Comparison of ENCODE assay signal across 7 cellular contexts in the genomic region with DNA sequence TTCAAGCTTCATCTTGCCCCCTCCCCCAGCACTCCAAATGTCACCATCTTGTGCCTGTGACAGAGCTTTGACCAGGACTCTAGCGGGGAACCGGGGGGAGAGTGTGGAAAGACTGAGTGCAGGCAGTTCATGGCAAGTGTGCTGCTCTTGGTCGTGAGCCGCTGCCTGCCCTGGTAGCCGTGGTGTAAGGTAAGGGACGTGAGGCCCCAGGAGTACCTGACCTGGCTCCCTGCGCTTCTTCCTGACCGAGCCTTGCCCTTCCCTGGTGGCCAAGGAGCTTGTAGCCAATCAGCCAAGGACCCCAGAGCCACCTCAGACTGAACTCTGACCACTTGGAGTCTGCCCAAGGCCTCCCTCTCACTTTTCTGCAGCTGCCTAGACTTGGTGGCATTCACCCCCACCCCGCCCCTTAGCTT. TPM values are rescaled to one million over a fixed set of nuclear protein-coding genes. Genes with fewer than 3 reads are reported as not detected.
DNase-seq lines count a peak whose midpoint lies in the region; ATAC-seq and TF ChIP-seq lines count a peak whose summit lies in the region.

No MANE protein-coding gene starts in this region.

- ATAC-seq in activated T-cell treated with anti-CD3 and anti-CD28 coated beads, Interleukin-2, amount 50 U/mL, for 72 hours (replicated peaks in 1 of 2) = no peak
- ATAC-seq in GM19324 (IDR thresholded peaks at IDR 0.05; ENCODE audit: low FRiP score, unreplicated experiment) (no peak), HG03354 (IDR thresholded peaks at IDR 0.05; ENCODE audit: poor library complexity, severe bottlenecking, unreplicated experiment) (no peak)

- H3K36me3 ChIP-seq in HUES6 (ENCODE audit: control insufficient read depth, insufficient read depth, low read length) = no peaks in the 10 kb centered on the region
- no peaks in the 10 kb centered on the region for H3K36me3 ChIP-seq in hepatocyte (replicated peaks; ENCODE audit: insufficient read depth, low read depth)

- H3K27me3 Mint-ChIP-seq in activated T-cell treated with anti-CD3 and anti-CD28 coated beads, Interleukin-2, amount 50 U/mL, for 72 hours (ENCODE audit: low read depth) = no peaks in the 10 kb centered on the region

- H3K9me2 ChIP-seq in hepatocyte (replicated peaks; ENCODE audit: insufficient read depth) = no peaks in the 10 kb centered on the region

- peak overlapping the region; percentile 76 for H3K9ac ChIP-seq in HUES6 (ENCODE audit: low read length)

- no peaks in the 10 kb centered on the region for H3K9me3 ChIP-seq in HUES6 (ENCODE audit: control insufficient read depth, insufficient read depth, low read depth, low read length)
- no peaks in the 10 kb centered on the region for H3K9me3 ChIP-seq in hepatocyte (ENCODE audit: low read depth)

- peaks cover 12% of the 10 kb centered on the region for H3K27me3 ChIP-seq in HUES6 (ENCODE audit: control insufficient read depth, insufficient read depth, low read length)
- no peaks in the 10 kb centered on the region for H3K27me3 ChIP-seq in hepatocyte

- DNase-seq in activated T-cell treated with anti-CD3 and anti-CD28 coated beads, Interleukin-2, amount 50 U/mL, for 72 hours = peak in 1 of 2 donors; percentile 41
- DNase-seq in hepatocyte (ENCODE audit: low spot score) (no peak), hypothalamus (lab: John Stamatoyannopoulos, UW) (no peak)
- DNase-seq in stimulated activated naive CD4-positive, alpha-beta T cell treated with Interleukin-2 at 50 U/mL for 16 hours (lab: John Stamatoyannopoulos, UW) = peak; percentile 11

- peaks cover 11% of the 10 kb centered on the region for H4K20me1 ChIP-seq in hepatocyte (ENCODE audit: insufficient read depth, poor library complexity, severe bottlenecking)

- peak overlapping the region; percentile 85 for H3K27ac Mint-ChIP-seq in activated T-cell treated with anti-CD3 and anti-CD28 coated beads, Interleukin-2, amount 50 U/mL, for 72 hours

- H3K4me2 ChIP-seq in hepatocyte = peak overlapping the region; percentile 96

- H3K36me3 Mint-ChIP-seq in activated T-cell treated with anti-CD3 and anti-CD28 coated beads, Interleukin-2, amount 50 U/mL, for 72 hours (ENCODE audit: insufficient read depth in 2 of 2) = peaks cover 0 to 1% of the 10 kb centered on the region in 2 donors

- H3K27ac ChIP-seq in HUES6 (ENCODE audit: low read depth, low read length) (no peak overlapping the region), hepatocyte (no peak overlapping the region)

- H3K9me3 Mint-ChIP-seq in activated T-cell treated with anti-CD3 and anti-CD28 coated beads, Interleukin-2, amount 50 U/mL, for 72 hours = no peaks in the 10 kb centered on the region

- 62% methylated on average over 9 of the region's 9 CpGs for WGBS in hepatocyte (ENCODE audit: low lambda C conversion rate, missing lambda C conversion rate)

- H3K4me1 ChIP-seq in HUES6 (ENCODE audit: control insufficient read depth, insufficient read depth, low read length) (peaks cover 79% of the 10 kb centered on the region), hepatocyte (ENCODE audit: insufficient read depth) (peaks cover 14% of the 10 kb centered on the region)

- no peak for TF ChIP-seq CTCF in hepatocyte (IDR thresholded peaks at IDR 0.05; ENCODE audit: poor library complexity)

- peaks cover 85% of the 10 kb centered on the region for H3K4me1 Mint-ChIP-seq in activated T-cell treated with anti-CD3 and anti-CD28 coated beads, Interleukin-2, amount 50 U/mL, for 72 hours (ENCODE audit: low read depth)

- peaks cover 56% of the 10 kb centered on the region for H3K79me2 ChIP-seq in hepatocyte

- no peak overlapping the region for H2AFZ ChIP-seq in hepatocyte

- H3K4me3 ChIP-seq in HUES6 (ENCODE audit: low read depth, low read length) (peak overlapping the region; percentile 93), hepatocyte (no peak overlapping the region)

- peak overlapping the region; percentile 92 to 98 for H3K4me3 Mint-ChIP-seq in activated T-cell treated with anti-CD3 and anti-CD28 coated beads, Interleukin-2, amount 50 U/mL, for 72 hours

RNA-seq across cellular contexts. Expression of a gene that starts 1.3 kb away (rescaled TPM):
- total RNA-seq in activated T-cell treated with anti-CD3 and anti-CD28 coated beads, Interleukin-2, amount 50 U/mL, for 72 hours = 10 to 100 TPM; 84.2 to 94.0 TPM
- total RNA-seq in hepatocyte = 26.6 and 28.2 TPM in 2 replicates
- 42.9 and 52.4 TPM in 2 replicates for polyA plus RNA-seq in hepatocyte

RNA-seq across cellular contexts. Expression of a gene that starts 32.9 kb away (rescaled TPM):
- 10 to 100 TPM; 11.9 to 12.8 TPM for total RNA-seq in activated T-cell treated with anti-CD3 and anti-CD28 coated beads, Interleukin-2, amount 50 U/mL, for 72 hours
- total RNA-seq in hepatocyte = 515 and 562 TPM in 2 replicates
- polyA plus RNA-seq in hepatocyte = 1,225 and 1,549 TPM in 2 replicates

RNA-seq across cellular contexts. Expression of a gene that starts 43.0 kb away (rescaled TPM):
- under 1 TPM; 0.26 to 0.63 TPM for total RNA-seq in activated T-cell treated with anti-CD3 and anti-CD28 coated beads, Interleukin-2, amount 50 U/mL, for 72 hours
- total RNA-seq in hepatocyte = 0.30 and 0.84 TPM in 2 replicates
- polyA plus RNA-seq in hepatocyte = 0.30 TPM in 1 of 2 replicates, not detected in the other

Comparison
In these comparisons a context has a peak if more than half of its experiments do, and no peak if none do; other contexts are left out.
1. RNA of a gene that starts 32.9 kb away (total RNA-seq): 515 to 562 TPM in hepatocyte; 11.9 to 12.8 TPM in activated T-cell treated with anti-CD3 and anti-CD28 coated beads, Interleukin-2, amount 50 U/mL, for 72 hours; every median in the first group is over 10 times any median in the second.